Comparison of ENCODE assay signal across 10 cellular contexts in genomic region chr14:105420976-105421674, GRCh38. TPM values are rescaled to one million over a fixed set of nuclear protein-coding genes. Genes with fewer than 3 reads are reported as not detected.
DNase-seq lines count a peak whose midpoint lies in the region; ATAC-seq, FAIRE-seq and TF ChIP-seq lines count a peak whose summit lies in the region.
"Had no signal": no experiment of that assay in that cellular context is flagged by ENCODE, and none has a peak within 500 bp of the region (broad histone marks: within the 10 kb centered on the region; RNA-seq: fewer than 3 reads in every experiment).

No MANE protein-coding gene starts in this region.

- TF ChIP-seq EP300 in A549 (IDR thresholded peaks at IDR 0.05), result no peak

- peaks cover 19% of the 10 kb centered on the region; the same call in 2 of the 3 replicates for H3K4me1 ChIP-seq in A549

- peak overlapping the region; percentile 91 for H3K4me3 Mint-ChIP-seq in central memory CD8-positive, alpha-beta T cell
- H3K4me3 Mint-ChIP-seq in mesothelial cell of epicardium, result peak overlapping the region; percentile 84

- no peak for TF ChIP-seq RAD21 in A549 (conservative IDR thresholded peaks at IDR 0.05 in 1 of 2, IDR thresholded peaks at IDR 0.05 in 1 of 2)

- ATAC-seq in A549 (peak in 1 of 2 experiments; percentile 14; a peak in 3 of 6 replicates), HG03280 (IDR thresholded peaks at IDR 0.05; ENCODE audit: unreplicated experiment) (no peak), HG03354 (IDR thresholded peaks at IDR 0.05; ENCODE audit: poor library complexity, severe bottlenecking, unreplicated experiment) (no peak)
- ATAC-seq in central memory CD8-positive, alpha-beta T cell (replicated peaks; ENCODE audit: extremely low read depth, poor library complexity, severe bottlenecking), result no peak

- CTCF ChIA-PET in A549 (lab: Yijun Ruan, JAX), result interaction anchor here (0.9 to 3.1 kb wide), 6 partner anchors 12 to 69 kb away, joined by 3 to 9 read pairs (median 3); no protein-coding TSS in a partner anchor

- peak overlapping the region; percentile 94 for H3K4me2 ChIP-seq in A549

- H3K9me3 ChIP-seq in A549, result no peaks in the 10 kb centered on the region

- peak overlapping the region; percentile 97 for H3K4me3 ChIP-seq in A549
- H3K4me3 ChIP-seq in Jurkat, Clone E6-1 (ENCODE audit: low read length), result peak overlapping the region; percentile 87

- WGBS in A549 (ENCODE audit: missing lambda C conversion rate), result 63% methylated on average over 7 of the region's 23 CpGs

- POLR2A ChIA-PET in A549 (lab: Yijun Ruan, JAX), result no interaction called here

- H3K27ac Mint-ChIP-seq in central memory CD8-positive, alpha-beta T cell (ENCODE audit: low read depth), result peak overlapping the region; percentile 86
- H3K27ac Mint-ChIP-seq in mesothelial cell of epicardium, result peak overlapping the region; percentile 90

- TF ChIP-seq POLR2A in A549 (IDR thresholded peaks at IDR 0.05; ENCODE audit: low read length), result no peak

- peaks cover 8% of the 10 kb centered on the region for H3K36me3 Mint-ChIP-seq in central memory CD8-positive, alpha-beta T cell (ENCODE audit: insufficient read depth)
- H3K36me3 Mint-ChIP-seq in mesothelial cell of epicardium, result peaks cover 5% of the 10 kb centered on the region

- no peaks in the 10 kb centered on the region for H3K27me3 Mint-ChIP-seq in central memory CD8-positive, alpha-beta T cell
- no peaks in the 10 kb centered on the region for H3K27me3 Mint-ChIP-seq in mesothelial cell of epicardium (ENCODE audit: low read depth)

- DNase-seq in A549 (ENCODE audit: low read depth in 1 of 2, low spot score in 1 of 2), result no peak
- no peak for DNase-seq in Jurkat, Clone E6-1 (ENCODE audit: low read depth, low spot score)
- no peak for DNase-seq in central memory CD8-positive, alpha-beta T cell (ENCODE audit: low spot score in 2 of 2)
- no peak for DNase-seq in mesothelial cell of epicardium (ENCODE audit: low spot score in 2 of 2, unreplicated experiment in 2 of 2)
- no peak for DNase-seq in GDM1 (lab: John Stamatoyannopoulos, UW)
- no peak for DNase-seq in GM19239 (ENCODE audit: insufficient read length, low spot score)
- DNase-seq: NCI-H2081 treated with DMSO at 0.1 percent for 48 hours had no signal

- peak overlapping the region; percentile 99 to 100 for H3K27ac ChIP-seq in A549

- peaks cover 23% of the 10 kb centered on the region for H3K4me1 Mint-ChIP-seq in central memory CD8-positive, alpha-beta T cell
- peaks cover 33% of the 10 kb centered on the region for H3K4me1 Mint-ChIP-seq in mesothelial cell of epicardium

- no peaks in the 10 kb centered on the region for H3K9me3 Mint-ChIP-seq in central memory CD8-positive, alpha-beta T cell
- H3K9me3 Mint-ChIP-seq in mesothelial cell of epicardium, result no peaks in the 10 kb centered on the region

- no peak for FAIRE-seq in A549 (lab: Jason Lieb, UNC)
- FAIRE-seq in GM19239 (lab: Jason Lieb, UNC), result no peak
- FAIRE-seq: frontal cortex had no signal

- TF ChIP-seq CTCF in A549 (IDR thresholded peaks at IDR 0.05) (no peak), mesothelial cell of epicardium (IDR thresholded peaks at IDR 0.05; ENCODE audit: unreplicated experiment) (no peak)

TF ChIP-seq in A549, 52 proteins besides CTCF, POLR2A, EP300 and RAD21 (continues in another document):
- no peak for TF ChIP-seq ELK1 (IDR thresholded peaks at IDR 0.05; ENCODE audit: low read depth, low read length)
- TF ChIP-seq SREBF2 (IDR thresholded peaks at IDR 0.05), result no peak
- TF ChIP-seq ZSCAN20 (CRISPR knock-in tag; IDR thresholded peaks at IDR 0.05), result no peak
- no peak for TF ChIP-seq HES2 (IDR thresholded peaks at IDR 0.05)
- TF ChIP-seq ZNF302 (CRISPR knock-in tag; IDR thresholded peaks at IDR 0.05), result no peak
- no peak for TF ChIP-seq MAZ (IDR thresholded peaks at IDR 0.05; ENCODE audit: borderline replicate concordance, low read depth, low read length)
- no peak for TF ChIP-seq CBX2 (IDR thresholded peaks at IDR 0.05; ENCODE audit: borderline replicate concordance, low read depth)
- TF ChIP-seq E2F6 (IDR thresholded peaks at IDR 0.05; ENCODE audit: borderline replicate concordance, low read depth), result no peak
- no peak for TF ChIP-seq ESRRA (IDR thresholded peaks at IDR 0.05; ENCODE audit: borderline replicate concordance, low read length)
- TF ChIP-seq HMGXB4 (CRISPR knock-in tag; IDR thresholded peaks at IDR 0.05; ENCODE audit: borderline replicate concordance), result no peak
- no peak for TF ChIP-seq KDM5A (IDR thresholded peaks at IDR 0.05)
- TF ChIP-seq ZFP36 (IDR thresholded peaks at IDR 0.05; ENCODE audit: borderline replicate concordance, partially characterized antibody), result no peak
- TF ChIP-seq FOXS1 (CRISPR knock-in tag; IDR thresholded peaks at IDR 0.05), result no peak

RNA-seq across cellular contexts. Expression of gene MTA1, which starts 1.5 kb away (rescaled TPM):
- 46.8 and 52.7 TPM in 2 replicates for polyA plus RNA-seq in A549 (2011; rRNA removed)
- 105 and 111 TPM in 2 replicates for polyA plus RNA-seq in A549 (2012; cell fraction: cytosol; rRNA removed)
- polyA plus RNA-seq in A549 (2012; cell fraction: nucleus; rRNA removed), result 523 and 668 TPM in 2 replicates
- polyA plus RNA-seq in A549 (2017; fragmentation: RNase III; extraction: RNeasy Plus Mini Kit Qiagen cat#74134 plus additional on column Dnase treatment), result 80.7 to 89.8 TPM (median 86.7 TPM) in 3 replicates
- 42.6 and 67.3 TPM in 2 replicates for polyA minus RNA-seq in A549 (2011; rRNA and poly(A)+ RNA removed)
- polyA plus RNA-seq in Jurkat, Clone E6-1 (2012; ENCODE audit: insufficient read depth, insufficient read length), result 184 TPM
- 256 to 261 TPM (median 259 TPM) in 3 replicates for total RNA-seq in mesothelial cell of epicardium

RNA-seq across cellular contexts. Expression of gene TEX22, which starts 22.8 kb away (rescaled TPM):
- polyA plus RNA-seq in A549 (2011; rRNA removed), result 0.06 and 0.19 TPM in 2 replicates
- polyA plus RNA-seq in A549 (2012; cell fraction: cytosol; rRNA removed), result 0.08 and 0.12 TPM in 2 replicates
- 0.65 and 0.84 TPM in 2 replicates for polyA plus RNA-seq in A549 (2012; cell fraction: nucleus; rRNA removed)
- 0.23 to 0.51 TPM (median 0.26 TPM) in 3 replicates for polyA plus RNA-seq in A549 (2017; fragmentation: RNase III; extraction: RNeasy Plus Mini Kit Qiagen cat#74134 plus additional on column Dnase treatment)
- polyA minus RNA-seq in A549 (2011; rRNA and poly(A)+ RNA removed), result 0.44 and 0.50 TPM in 2 replicates
- 3.9 TPM for polyA plus RNA-seq in Jurkat, Clone E6-1 (2012; ENCODE audit: insufficient read depth, insufficient read length)
- 3.5 to 4.8 TPM (median 4.5 TPM) in 3 replicates for total RNA-seq in mesothelial cell of epicardium

RNA-seq across cellular contexts. Expression of gene CRIP2, which starts 53.5 kb away (rescaled TPM):
- polyA plus RNA-seq in A549 (2011; rRNA removed) (36.2 and 41.0 TPM in 2 replicates), A549 (2017; fragmentation: RNase III; extraction: RNeasy Plus Mini Kit Qiagen cat#74134 plus additional on column Dnase treatment) (55.6 to 68.4 TPM (median 67.3 TPM) in 3 replicates)
- polyA plus RNA-seq in A549 (2012; cell fraction: cytosol; rRNA removed), result 192 and 210 TPM in 2 replicates
- 220 and 295 TPM in 2 replicates for polyA plus RNA-seq in A549 (2012; cell fraction: nucleus; rRNA removed)
- 8.9 and 14.4 TPM in 2 replicates for polyA minus RNA-seq in A549 (2011; rRNA and poly(A)+ RNA removed)
- polyA plus RNA-seq in Jurkat, Clone E6-1 (2012; ENCODE audit: insufficient read depth, insufficient read length), result 6.1 TPM
- 19.2 to 20.9 TPM (median 19.4 TPM) in 3 replicates for total RNA-seq in mesothelial cell of epicardium
